ENCODE assay signal across 1 cellular context in the genomic region with DNA sequence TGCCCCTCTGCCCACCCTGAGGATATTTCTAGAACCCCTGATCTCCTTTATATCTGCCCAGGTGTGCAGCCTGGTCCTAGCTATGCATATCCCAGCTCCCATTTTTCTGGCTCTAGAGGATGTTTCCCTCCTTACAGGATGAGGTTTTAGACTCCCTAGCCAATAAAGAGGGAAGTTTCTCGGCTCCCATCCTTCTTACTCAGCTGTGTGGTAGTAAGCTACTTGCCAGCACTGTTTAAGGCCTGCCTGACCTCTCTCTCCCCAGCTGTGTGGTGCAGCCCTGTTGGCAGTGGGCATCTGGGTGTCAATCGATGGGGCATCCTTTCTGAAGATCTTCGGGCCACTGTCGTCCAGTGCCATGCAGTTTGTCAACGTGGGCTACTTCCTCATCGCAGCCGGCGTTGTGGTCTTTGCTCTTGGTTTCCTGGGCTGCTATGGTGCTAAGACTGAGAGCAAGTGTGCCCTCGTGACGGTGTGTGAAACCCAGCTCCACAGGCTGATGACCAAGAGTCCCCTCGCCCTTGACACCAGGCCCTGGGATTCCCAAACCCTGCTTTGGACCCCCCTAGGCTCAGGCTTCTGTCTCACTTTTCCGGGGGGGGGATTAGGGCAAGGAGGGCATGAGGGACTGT.
TF ChIP-seq lines count a peak whose summit lies in the region.

No MANE protein-coding gene starts in this region.

TF ChIP-seq in GM23338, 12 proteins besides CTCF, POLR2A, EP300 and RAD21:
- no peak for TF ChIP-seq CREB1 (CRISPR knock-in tag; IDR thresholded peaks at IDR 0.05; ENCODE audit: low read depth)
- TF ChIP-seq ETS1 (IDR thresholded peaks at IDR 0.05), result no peak
- no peak for TF ChIP-seq ZNF114 (CRISPR knock-in tag; IDR thresholded peaks at IDR 0.05)
- no peak for TF ChIP-seq ZNF462 (CRISPR knock-in tag; IDR thresholded peaks at IDR 0.05)
- TF ChIP-seq STAT1 (IDR thresholded peaks at IDR 0.05; ENCODE audit: unreplicated experiment), result no peak
- TF ChIP-seq, protein P1, sequence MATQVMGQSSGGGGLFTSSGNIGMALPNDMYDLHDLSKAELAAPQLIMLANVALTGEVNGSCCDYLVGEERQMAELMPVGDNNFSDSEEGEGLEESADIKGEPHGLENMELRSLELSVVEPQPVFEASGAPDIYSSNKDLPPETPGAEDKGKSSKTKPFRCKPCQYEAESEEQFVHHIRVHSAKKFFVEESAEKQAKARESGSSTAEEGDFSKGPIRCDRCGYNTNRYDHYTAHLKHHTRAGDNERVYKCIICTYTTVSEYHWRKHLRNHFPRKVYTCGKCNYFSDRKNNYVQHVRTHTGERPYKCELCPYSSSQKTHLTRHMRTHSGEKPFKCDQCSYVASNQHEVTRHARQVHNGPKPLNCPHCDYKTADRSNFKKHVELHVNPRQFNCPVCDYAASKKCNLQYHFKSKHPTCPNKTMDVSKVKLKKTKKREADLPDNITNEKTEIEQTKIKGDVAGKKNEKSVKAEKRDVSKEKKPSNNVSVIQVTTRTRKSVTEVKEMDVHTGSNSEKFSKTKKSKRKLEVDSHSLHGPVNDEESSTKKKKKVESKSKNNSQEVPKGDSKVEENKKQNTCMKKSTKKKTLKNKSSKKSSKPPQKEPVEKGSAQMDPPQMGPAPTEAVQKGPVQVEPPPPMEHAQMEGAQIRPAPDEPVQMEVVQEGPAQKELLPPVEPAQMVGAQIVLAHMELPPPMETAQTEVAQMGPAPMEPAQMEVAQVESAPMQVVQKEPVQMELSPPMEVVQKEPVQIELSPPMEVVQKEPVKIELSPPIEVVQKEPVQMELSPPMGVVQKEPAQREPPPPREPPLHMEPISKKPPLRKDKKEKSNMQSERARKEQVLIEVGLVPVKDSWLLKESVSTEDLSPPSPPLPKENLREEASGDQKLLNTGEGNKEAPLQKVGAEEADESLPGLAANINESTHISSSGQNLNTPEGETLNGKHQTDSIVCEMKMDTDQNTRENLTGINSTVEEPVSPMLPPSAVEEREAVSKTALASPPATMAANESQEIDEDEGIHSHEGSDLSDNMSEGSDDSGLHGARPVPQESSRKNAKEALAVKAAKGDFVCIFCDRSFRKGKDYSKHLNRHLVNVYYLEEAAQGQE (IDR thresholded peaks at IDR 0.05; ENCODE audit: unreplicated experiment), result no peak
- TF ChIP-seq EZH2 (IDR thresholded peaks at IDR 0.05; ENCODE audit: low read depth, unreplicated experiment), result no peak
- TF ChIP-seq ZNF331 (CRISPR knock-in tag; IDR thresholded peaks at IDR 0.05; ENCODE audit: low read depth), result no peak
- no peak for TF ChIP-seq NANOG (IDR thresholded peaks at IDR 0.05; ENCODE audit: borderline replicate concordance)
- TF ChIP-seq EZH2phosphoT487 (IDR thresholded peaks at IDR 0.05; ENCODE audit: unreplicated experiment), result no peak
- TF ChIP-seq POLR2AphosphoS5 (IDR thresholded peaks at IDR 0.05; ENCODE audit: low read depth), result no peak
- TF ChIP-seq JUNB (IDR thresholded peaks at IDR 0.05; ENCODE audit: unreplicated experiment), result no peak
